Comparison of ENCODE assay signal across 1 cellular context in genomic region chr19:3115411-3115810, GRCh38.
TF ChIP-seq lines count a peak whose summit lies in the region.

No MANE protein-coding gene starts in this region.

TF ChIP-seq in K562, 482 proteins besides CTCF, POLR2A, EP300 and RAD21:
- TF ChIP-seq EZH2 (IDR thresholded peaks at IDR 0.05; ENCODE audit: borderline replicate concordance, low read depth, low read length) (no peak), ZNF143 (CRISPR knock-in tag; IDR thresholded peaks at IDR 0.05) (no peak), KDM1A (IDR thresholded peaks at IDR 0.05) (no peak), PRPF4 (IDR thresholded peaks at IDR 0.05; ENCODE audit: insufficient read depth, low read depth, low read length, poor library complexity, severe bottlenecking) (no peak), SPI1 (IDR thresholded peaks at IDR 0.05; ENCODE audit: borderline replicate concordance, low read depth, low read length) (no peak), CHD7 (IDR thresholded peaks at IDR 0.05; ENCODE audit: low read depth, low read length) (no peak), ZBTB11 (CRISPR knock-in tag; IDR thresholded peaks at IDR 0.05) (no peak), RFX7 (CRISPR knock-in tag; IDR thresholded peaks at IDR 0.05) (no peak), ZNF785 (CRISPR knock-in tag; IDR thresholded peaks at IDR 0.05) (no peak), NBN (IDR thresholded peaks at IDR 0.05; ENCODE audit: low read depth) (no peak), ZNF282 (CRISPR knock-in tag; IDR thresholded peaks at IDR 0.05) (no peak), PRMT5 (CRISPR knock-in tag; IDR thresholded peaks at IDR 0.05) (no peak), TRIM28 (IDR thresholded peaks at IDR 0.05) (no peak), ZBTB17 (CRISPR knock-in tag; IDR thresholded peaks at IDR 0.05) (no peak), ZZZ3 (IDR thresholded peaks at IDR 0.05) (no peak), E2F4 (CRISPR knock-in tag; IDR thresholded peaks at IDR 0.05; ENCODE audit: low read depth) (no peak), HOXB6 (CRISPR knock-in tag; IDR thresholded peaks at IDR 0.05; ENCODE audit: borderline replicate concordance) (no peak), ERF (CRISPR knock-in tag; IDR thresholded peaks at IDR 0.05) (no peak), THAP12 (CRISPR knock-in tag; IDR thresholded peaks at IDR 0.05) (no peak)
- TF ChIP-seq, protein P1, sequence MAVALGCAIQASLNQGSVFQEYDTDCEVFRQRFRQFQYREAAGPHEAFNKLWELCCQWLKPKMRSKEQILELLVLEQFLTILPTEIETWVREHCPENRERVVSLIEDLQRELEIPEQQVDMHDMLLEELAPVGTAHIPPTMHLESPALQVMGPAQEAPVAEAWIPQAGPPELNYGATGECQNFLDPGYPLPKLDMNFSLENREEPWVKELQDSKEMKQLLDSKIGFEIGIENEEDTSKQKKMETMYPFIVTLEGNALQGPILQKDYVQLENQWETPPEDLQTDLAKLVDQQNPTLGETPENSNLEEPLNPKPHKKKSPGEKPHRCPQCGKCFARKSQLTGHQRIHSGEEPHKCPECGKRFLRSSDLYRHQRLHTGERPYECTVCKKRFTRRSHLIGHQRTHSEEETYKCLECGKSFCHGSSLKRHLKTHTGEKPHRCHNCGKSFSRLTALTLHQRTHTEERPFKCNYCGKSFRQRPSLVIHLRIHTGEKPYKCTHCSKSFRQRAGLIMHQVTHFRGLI (CRISPR knock-in tag; IDR thresholded peaks at IDR 0.05) = no peak
